In genomic region chr2:126751477-126751876, GRCh38 we compare ENCODE assay signal across 21 cellular contexts.
DNase-seq lines count a peak whose midpoint lies in the region; ATAC-seq lines count a peak whose summit lies in the region.
"Had no signal": no experiment of that assay in that cellular context is flagged by ENCODE, and none has a peak within 500 bp of the region (broad histone marks: within the 10 kb centered on the region; RNA-seq: fewer than 3 reads in every experiment).

No MANE protein-coding gene starts in this region.

- no peaks in the 10 kb centered on the region for H3K9me3 Mint-ChIP-seq in activated naive CD8-positive, alpha-beta T cell treated with anti-CD3 and anti-CD28 coated beads for 36 hours
- no peaks in the 10 kb centered on the region for H3K9me3 Mint-ChIP-seq in activated naive CD8-positive, alpha-beta T cell treated with anti-CD3 and anti-CD28 coated beads, Interleukin-2, amount 50 U/mL, for 24 hours

- no peak overlapping the region for H3K4me3 Mint-ChIP-seq in activated naive CD8-positive, alpha-beta T cell treated with anti-CD3 and anti-CD28 coated beads for 36 hours
- no peak overlapping the region for H3K4me3 Mint-ChIP-seq in activated naive CD8-positive, alpha-beta T cell treated with anti-CD3 and anti-CD28 coated beads, Interleukin-2, amount 50 U/mL, for 24 hours
- H3K4me3 Mint-ChIP-seq: CD14-positive monocyte had no signal

- H3K27ac Mint-ChIP-seq in activated naive CD8-positive, alpha-beta T cell treated with anti-CD3 and anti-CD28 coated beads for 36 hours = peak overlapping the region; percentile 25
- H3K27ac Mint-ChIP-seq in activated naive CD8-positive, alpha-beta T cell treated with anti-CD3 and anti-CD28 coated beads, Interleukin-2, amount 50 U/mL, for 24 hours = no peak overlapping the region

- no peaks in the 10 kb centered on the region for H3K27me3 Mint-ChIP-seq in activated naive CD8-positive, alpha-beta T cell treated with anti-CD3 and anti-CD28 coated beads for 36 hours
- H3K27me3 Mint-ChIP-seq in activated naive CD8-positive, alpha-beta T cell treated with anti-CD3 and anti-CD28 coated beads, Interleukin-2, amount 50 U/mL, for 24 hours = no peaks in the 10 kb centered on the region

- peak; percentile 17 for DNase-seq in NCI-H2171 treated with DMSO at 0.1 percent for 48 hours (lab: John Stamatoyannopoulos, UW)
- DNase-seq in NCI-H2171 (lab: John Stamatoyannopoulos, UW) = no peak
- DNase-seq in activated naive CD8-positive, alpha-beta T cell treated with anti-CD3 and anti-CD28 coated beads for 36 hours = no peak
- no peak for DNase-seq in activated naive CD8-positive, alpha-beta T cell treated with anti-CD3 and anti-CD28 coated beads, Interleukin-2, amount 50 U/mL, for 24 hours
- peak; percentile 0 for DNase-seq in mucosa of gallbladder (ENCODE audit: low spot score)
- DNase-seq: BE2C, Calu3, DMS79 treated with DMSO at 0.1 percent for 48 hours, GF-D8, Kasumi-1, NCI-H1092 treated with DMSO at 0.1 percent for 48 hours, NCI-H1436, NCI-H187, NCI-H2081 treated with DMSO at 0.1 percent for 48 hours, NCI-H526, PC-9, SJCRH30 had no signal

- peaks cover 24% of the 10 kb centered on the region for H3K4me1 Mint-ChIP-seq in activated naive CD8-positive, alpha-beta T cell treated with anti-CD3 and anti-CD28 coated beads for 36 hours
- H3K4me1 Mint-ChIP-seq in activated naive CD8-positive, alpha-beta T cell treated with anti-CD3 and anti-CD28 coated beads, Interleukin-2, amount 50 U/mL, for 24 hours = peaks cover 9% of the 10 kb centered on the region

- no peaks in the 10 kb centered on the region for H3K36me3 Mint-ChIP-seq in activated naive CD8-positive, alpha-beta T cell treated with anti-CD3 and anti-CD28 coated beads for 36 hours
- H3K36me3 Mint-ChIP-seq in activated naive CD8-positive, alpha-beta T cell treated with anti-CD3 and anti-CD28 coated beads, Interleukin-2, amount 50 U/mL, for 24 hours (ENCODE audit: low read depth) = no peaks in the 10 kb centered on the region
- H3K36me3 Mint-ChIP-seq: CD14-positive monocyte had no signal

- no peak for ATAC-seq in activated naive CD8-positive, alpha-beta T cell treated with anti-CD3 and anti-CD28 coated beads, Interleukin-2, amount 50 U/mL, for 24 hours
- no peak for ATAC-seq in HG03565 (IDR thresholded peaks at IDR 0.05; ENCODE audit: unreplicated experiment)
- no peak for ATAC-seq in esophagus mucosa
- ATAC-seq: Right ventricle myocardium inferior had no signal

Comparison
In these comparisons a context has a peak if more than half of its experiments do, and no peak if none do; other contexts are left out.
1. DNase-seq: peak in NCI-H2171 treated with DMSO at 0.1 percent for 48 hours (single experiment) and mucosa of gallbladder (single experiment); none in NCI-H2171 (single experiment), activated naive CD8-positive, alpha-beta T cell treated with anti-CD3 and anti-CD28 coated beads for 36 hours (single experiment) and activated naive CD8-positive, alpha-beta T cell treated with anti-CD3 and anti-CD28 coated beads, Interleukin-2, amount 50 U/mL, for 24 hours (single experiment).